13 cellular contexts compared by ENCODE assay signal in genomic region chr6:118589186-118589585, GRCh38. TPM values are rescaled to one million over a fixed set of nuclear protein-coding genes. Genes with fewer than 3 reads are reported as not detected.
"Had no signal": no experiment of that assay in that cellular context is flagged by ENCODE, and none has a peak within 500 bp of the region (broad histone marks: within the 10 kb centered on the region; RNA-seq: fewer than 3 reads in every experiment).

No MANE protein-coding gene starts in this region.

- H3K9me3 Mint-ChIP-seq: dendritic cell treated with granulocyte-macrophage colony-stimulating factor and Interleukin-4, amounts not matched to agents 40 ng/mL and 50 ng/mL, for 4 days; endodermal cell had no signal

- H3K27me3 Mint-ChIP-seq: activated CD8-positive, alpha-beta memory T cell treated with anti-CD3 and anti-CD28 coated beads, Interleukin-2, amount 10 ng/mL, durations not matched to agents 7 days and 5 days; dendritic cell treated with granulocyte-macrophage colony-stimulating factor and Interleukin-4, amounts not matched to agents 40 ng/mL and 50 ng/mL, for 4 days had no signal

- H3K27me3 ChIP-seq: neutrophil, tibial nerve had no signal

- H3K4me3 ChIP-seq: lower lobe of right lung, tibial nerve had no signal

- H3K9me3 ChIP-seq: lower lobe of right lung, neutrophil, tibial nerve had no signal

- H3K4me1 Mint-ChIP-seq: activated CD8-positive, alpha-beta memory T cell treated with anti-CD3 and anti-CD28 coated beads, Interleukin-2, amount 10 ng/mL, durations not matched to agents 7 days and 5 days had no signal

- H3K36me3 ChIP-seq: lower lobe of right lung, neutrophil, tibial nerve had no signal

- H3K27ac Mint-ChIP-seq: activated CD8-positive, alpha-beta memory T cell treated with anti-CD3 and anti-CD28 coated beads, Interleukin-2, amount 10 ng/mL, durations not matched to agents 7 days and 5 days; dendritic cell treated with granulocyte-macrophage colony-stimulating factor and Interleukin-4, amounts not matched to agents 40 ng/mL and 50 ng/mL, for 4 days; endodermal cell had no signal

- H3K27ac ChIP-seq: lower lobe of right lung, neutrophil, tibial nerve had no signal

- H3K4me3 Mint-ChIP-seq: activated CD8-positive, alpha-beta memory T cell treated with anti-CD3 and anti-CD28 coated beads, Interleukin-2, amount 10 ng/mL, durations not matched to agents 7 days and 5 days; dendritic cell treated with granulocyte-macrophage colony-stimulating factor and Interleukin-4, amounts not matched to agents 40 ng/mL and 50 ng/mL, for 4 days; endodermal cell had no signal

- ATAC-seq: activated CD8-positive, alpha-beta memory T cell treated with anti-CD3 and anti-CD28 coated beads, Interleukin-2, amount 10 ng/mL, durations not matched to agents 7 days and 5 days; esophagus mucosa; lower lobe of right lung had no signal

- DNase-seq: activated CD4-positive, alpha-beta T cell treated with anti-CD3 and anti-CD28 coated beads, Interleukin-2, amount 50 U/mL, for 48 hours; activated CD4-positive, CD25-positive, alpha-beta regulatory T cell treated with anti-CD3 and anti-CD28 coated beads, Interleukin-2, amount 50 U/mL, for 72 hours; activated CD8-positive, alpha-beta memory T cell treated with anti-CD3 and anti-CD28 coated beads, Interleukin-2, amount 10 ng/mL, durations not matched to agents 7 days and 5 days; activated gamma-delta T cell treated with Interleukin-2 at 50 U/mL for 16 hours; activated T-cell treated with anti-CD3 and anti-CD28 coated beads, Interleukin-2, amount 50 U/mL, for 48 hours; endodermal cell; hypothalamus; lower lobe of right lung; midbrain had no signal

RNA-seq across cellular contexts. Expression of gene PLN, which starts 41.1 kb away (rescaled TPM):
- total RNA-seq: activated CD8-positive, alpha-beta memory T cell treated with anti-CD3 and anti-CD28 coated beads, Interleukin-2, amount 10 ng/mL, durations not matched to agents 7 days and 5 days; endodermal cell had no signal
